In genomic region chr7:143408686-143409551, GRCh38 we compare ENCODE assay signal across 8 cellular contexts. TPM values are rescaled to one million over a fixed set of nuclear protein-coding genes. Genes with fewer than 3 reads are reported as not detected.
DNase-seq lines count a peak whose midpoint lies in the region; ATAC-seq and TF ChIP-seq lines count a peak whose summit lies in the region.

Gene EPHA1, minus strand, starts transcription at chr7:143408856. Its CDS starts 51 bp downstream, at chr7:143408805.

- H3K4me1 ChIP-seq in NT2/D1 (ENCODE audit: insufficient read depth, insufficient read length), result peaks cover 4% of the 10 kb centered on the region

- TF ChIP-seq CTCF in astrocyte of the cerebellum (IDR thresholded peaks at IDR 0.05; ENCODE audit: low read depth, low read length, missing control alignments), result peak; percentile 38

- H3K36me3 Mint-ChIP-seq in stimulated activated effector memory CD8-positive, alpha-beta T cell treated with anti-CD3 and anti-CD28 coated beads, Interleukin-12 subunit alpha, Interleukin-12 subunit beta, amount 100 ng/mL, for 72 hours, result peaks cover 7% of the 10 kb centered on the region

- H3K27ac Mint-ChIP-seq in stimulated activated effector memory CD8-positive, alpha-beta T cell treated with anti-CD3 and anti-CD28 coated beads, Interleukin-12 subunit alpha, Interleukin-12 subunit beta, amount 100 ng/mL, for 72 hours, result peak within 1 kb of the TSS; percentile 78

- H3K9me3 ChIP-seq in NT2/D1 (ENCODE audit: insufficient read depth, low read length), result no peaks in the 10 kb centered on the region

- in situ Hi-C loops in astrocyte of the cerebellum (cut with HindIII; ENCODE audit: low sequenced_read_pairs), result no loop called here

- H3K36me3 ChIP-seq in NT2/D1 (ENCODE audit: insufficient read depth, insufficient read length, low read length), result no peaks in the 10 kb centered on the region

- peaks cover 36% of the 10 kb centered on the region for H3K4me1 Mint-ChIP-seq in stimulated activated effector memory CD8-positive, alpha-beta T cell treated with anti-CD3 and anti-CD28 coated beads, Interleukin-12 subunit alpha, Interleukin-12 subunit beta, amount 100 ng/mL, for 72 hours

- H3K27me3 ChIP-seq in NT2/D1 (ENCODE audit: insufficient read depth, insufficient read length), result no peaks in the 10 kb centered on the region

- DNase-seq in activated CD4-positive, CD25-positive, alpha-beta regulatory T cell (lab: John Stamatoyannopoulos, UW), result peak in 3 of 4 experiments; percentile 12 to 32 (median 18)
- no peak for DNase-seq in activated CD4-positive, CD25-positive, alpha-beta regulatory T cell treated with anti-CD3 and anti-CD28 coated beads, Interleukin-2, amount 50 U/mL, for 72 hours
- peak; percentile 67 for DNase-seq in NT2/D1 (ENCODE audit: low read depth, low spot score)
- no peak for DNase-seq in astrocyte of the cerebellum (ENCODE audit: low read depth)
- DNase-seq in islet precursor cell, result peak; percentile 96
- DNase-seq in stimulated activated effector memory CD8-positive, alpha-beta T cell treated with anti-CD3 and anti-CD28 coated beads, Interleukin-12 subunit alpha, Interleukin-12 subunit beta, amount 100 ng/mL, for 72 hours (ENCODE audit: low spot score in 2 of 2), result no peak
- no peak for DNase-seq in SK-N-DZ (ENCODE audit: low spot score)

- peak within 1 kb of the TSS; percentile 83 for H3K4me3 Mint-ChIP-seq in stimulated activated effector memory CD8-positive, alpha-beta T cell treated with anti-CD3 and anti-CD28 coated beads, Interleukin-12 subunit alpha, Interleukin-12 subunit beta, amount 100 ng/mL, for 72 hours

- H3K4me3 ChIP-seq in NT2/D1 (ENCODE audit: insufficient read length, low read depth), result peak within 1 kb of the TSS; percentile 86
- no peak within 1 kb of the TSS for H3K4me3 ChIP-seq in astrocyte of the cerebellum (ENCODE audit: low read depth, low read length)

- no peaks in the 10 kb centered on the region for H3K9me3 Mint-ChIP-seq in stimulated activated effector memory CD8-positive, alpha-beta T cell treated with anti-CD3 and anti-CD28 coated beads, Interleukin-12 subunit alpha, Interleukin-12 subunit beta, amount 100 ng/mL, for 72 hours

- ATAC-seq in stimulated activated effector memory CD8-positive, alpha-beta T cell treated with anti-CD3 and anti-CD28 coated beads, Interleukin-12 subunit alpha, Interleukin-12 subunit beta, amount 100 ng/mL, for 72 hours, result peak; percentile 63
- no peak for ATAC-seq in HG03159 (IDR thresholded peaks at IDR 0.05; ENCODE audit: unreplicated experiment)

- peak within 1 kb of the TSS; percentile 89 for H3K9ac ChIP-seq in NT2/D1 (ENCODE audit: insufficient read length, low read depth)

RNA-seq across cellular contexts. Expression of gene EPHA1, which starts in this region (rescaled TPM):
- not detected in 2 replicates for polyA plus RNA-seq in SK-N-DZ (2014; cell fraction: cytosol; rRNA removed)
- polyA plus RNA-seq in SK-N-DZ (2014; cell fraction: nucleus; rRNA removed), result not detected in 2 replicates

Comparison
In these comparisons a context has a peak if more than half of its experiments do, and no peak if none do; other contexts are left out.
1. DNase-seq: peak in activated CD4-positive, CD25-positive, alpha-beta regulatory T cell (3 of 4), NT2/D1 (single experiment) and islet precursor cell (single experiment); none in activated CD4-positive, CD25-positive, alpha-beta regulatory T cell treated with anti-CD3 and anti-CD28 coated beads, Interleukin-2, amount 50 U/mL, for 72 hours (single experiment), astrocyte of the cerebellum (single experiment), stimulated activated effector memory CD8-positive, alpha-beta T cell treated with anti-CD3 and anti-CD28 coated beads, Interleukin-12 subunit alpha, Interleukin-12 subunit beta, amount 100 ng/mL, for 72 hours (0 of 2) and SK-N-DZ (single experiment).